1 cellular context compared by ENCODE assay signal in genomic region chr20:47452736-47453161, GRCh38.
TF ChIP-seq lines count a peak whose summit lies in the region.

No MANE protein-coding gene starts in this region.

TF ChIP-seq in HepG2, 621 proteins besides CTCF, POLR2A, EP300 and RAD21:
- TF ChIP-seq ZNF766 (CRISPR knock-in tag; IDR thresholded peaks at IDR 0.05; ENCODE audit: borderline replicate concordance) (0 out of 2 replicates have a peak, but pooled peaks have one; percentile 12), CREB1 (IDR thresholded peaks at IDR 0.05) (no peak), CREB1 (CRISPR knock-in tag; IDR thresholded peaks at IDR 0.05) (peak; percentile 7; the same call in 1 of the 2 replicates), SMARCC2 (IDR thresholded peaks at IDR 0.05) (no peak), NCOR1 (IDR thresholded peaks at IDR 0.05; ENCODE audit: borderline replicate concordance, low read length) (no peak; the same call in 1 of the 2 replicates), SP1 (IDR thresholded peaks at IDR 0.05) (no peak), SP1 (CRISPR knock-in tag; IDR thresholded peaks at IDR 0.05) (0 out of 2 replicates have a peak, but pooled peaks have one; percentile 10), TFE3 (CRISPR knock-in tag; IDR thresholded peaks at IDR 0.05) (peak; percentile 3; the same call in 1 of the 2 replicates), TARDBP (CRISPR knock-in tag; IDR thresholded peaks at IDR 0.05) (0 out of 2 replicates have a peak, but pooled peaks have one; percentile 46), ZNF660 (CRISPR knock-in tag; IDR thresholded peaks at IDR 0.05; ENCODE audit: borderline replicate concordance, low read depth) (no peak), SRSF1 (optimal IDR thresholded peaks at IDR 0.05; ENCODE audit: low read depth, low read length) (no peak), CBX5 (CRISPR knock-in tag; IDR thresholded peaks at IDR 0.05; ENCODE audit: borderline replicate concordance) (no peak), ZNF232 (CRISPR knock-in tag; IDR thresholded peaks at IDR 0.05; ENCODE audit: borderline replicate concordance) (0 out of 2 replicates have a peak, but pooled peaks have one; percentile 16), CSRNP2 (CRISPR knock-in tag; conservative IDR thresholded peaks at IDR 0.05; ENCODE audit: low read depth) (no peak), POGK (CRISPR knock-in tag; conservative IDR thresholded peaks at IDR 0.05) (0 out of 2 replicates have a peak, but pooled peaks have one; percentile 32), ADNP (CRISPR knock-in tag; IDR thresholded peaks at IDR 0.05) (peak; percentile 65; the same call in 1 of the 2 replicates), ATAD3A (CRISPR knock-in tag; IDR thresholded peaks at IDR 0.05) (no peak), CHCHD3 (CRISPR knock-in tag; IDR thresholded peaks at IDR 0.05) (no peak), ZNF652 (CRISPR knock-in tag; IDR thresholded peaks at IDR 0.05; ENCODE audit: borderline replicate concordance, low read depth) (peak; percentile 82), IRX3 (CRISPR knock-in tag; IDR thresholded peaks at IDR 0.05; ENCODE audit: borderline replicate concordance, low read depth) (0 out of 2 replicates have a peak, but pooled peaks have one; percentile 71), ASH2L (IDR thresholded peaks at IDR 0.05; ENCODE audit: insufficient read length, low read depth, low read length) (peak; percentile 36), ZNF768 (CRISPR knock-in tag; IDR thresholded peaks at IDR 0.05) (peak; percentile 80; the same call in 1 of the 2 replicates), ATF6 (CRISPR knock-in tag; conservative IDR thresholded peaks at IDR 0.05) (no peak), ZNF510 (CRISPR knock-in tag; IDR thresholded peaks at IDR 0.05; ENCODE audit: low read depth) (0 out of 2 replicates have a peak, but pooled peaks have one; percentile 20), ARNT2 (CRISPR knock-in tag; IDR thresholded peaks at IDR 0.05; ENCODE audit: low read depth) (peak; percentile 52; the same call in 1 of the 2 replicates), GRHL1 (CRISPR knock-in tag; conservative IDR thresholded peaks at IDR 0.05) (no peak), NR2F1 (CRISPR knock-in tag; IDR thresholded peaks at IDR 0.05) (no peak), EHMT2 (IDR thresholded peaks at IDR 0.05; ENCODE audit: borderline replicate concordance, low read depth, low read length) (0 out of 2 replicates have a peak, but pooled peaks have one; percentile 30), SP5 (CRISPR knock-in tag; IDR thresholded peaks at IDR 0.05; ENCODE audit: borderline replicate concordance, low read depth) (no peak), RFXANK (CRISPR knock-in tag; IDR thresholded peaks at IDR 0.05) (0 out of 2 replicates have a peak, but pooled peaks have one; percentile 51), ZNF451 (CRISPR knock-in tag; IDR thresholded peaks at IDR 0.05) (no peak), SETDB1 (CRISPR knock-in tag; IDR thresholded peaks at IDR 0.05; ENCODE audit: borderline replicate concordance) (no peak), ERF (CRISPR knock-in tag; IDR thresholded peaks at IDR 0.05) (peak; percentile 13; the same call in 1 of the 2 replicates), ZNF20 (CRISPR knock-in tag; IDR thresholded peaks at IDR 0.05) (no peak), ZNF251 (CRISPR knock-in tag; IDR thresholded peaks at IDR 0.05) (no peak)
TF ChIP-seq in HepG2: peak in this region for 17.
